10 cellular contexts compared by ENCODE assay signal in genomic region chr4:4866124-4866832, GRCh38. TPM values are rescaled to one million over a fixed set of nuclear protein-coding genes. Genes with fewer than 3 reads are reported as not detected.
DNase-seq lines count a peak whose midpoint lies in the region; ATAC-seq and TF ChIP-seq lines count a peak whose summit lies in the region.
"Had no signal": no experiment of that assay in that cellular context is flagged by ENCODE, and none has a peak within 500 bp of the region (broad histone marks: within the 10 kb centered on the region; RNA-seq: fewer than 3 reads in every experiment).

No MANE protein-coding gene starts in this region.

- ATAC-seq in T-helper 17 cell, result no peak

- H3K4me3 Mint-ChIP-seq in T-helper 17 cell (peak overlapping the region; percentile 43), glutamatergic neuron (ENCODE audit: unreplicated experiment) (peak overlapping the region; percentile 96)

- H3K27me3 ChIP-seq in skeletal muscle tissue (ENCODE audit: control insufficient read depth in 3 of 3, insufficient read depth in 3 of 3, low read length in 3 of 3), result peaks cover 91 to 95% (median 93%) of the 10 kb centered on the region in 3 donors
- H3K27me3 ChIP-seq in thyroid gland, result peaks cover 45% of the 10 kb centered on the region

- peak overlapping the region; percentile 49 to 56 (median 51) for H3K4me3 ChIP-seq in skeletal muscle tissue (ENCODE audit: low read length in 3 of 3)
- no peak overlapping the region for H3K4me3 ChIP-seq in thyroid gland (replicated peaks in 1 of 3)

- intact Hi-C loops in thyroid gland (cut with DNase I), result no loop called here

- 13 to 17% methylated on average over 29 to 39 of the region's 40 CpGs for WGBS in thyroid gland, 2 donors

- peaks cover 18 to 29% (median 24%) of the 10 kb centered on the region in 3 donors for H3K4me1 ChIP-seq in skeletal muscle tissue (ENCODE audit: control insufficient read depth in 3 of 3, insufficient read depth in 3 of 3, low read length in 3 of 3)
- peaks cover 7 to 21% of the 10 kb centered on the region in 2 donors for H3K4me1 ChIP-seq in thyroid gland

- H3K9me3 Mint-ChIP-seq in glutamatergic neuron (ENCODE audit: unreplicated experiment), result peaks cover 12% of the 10 kb centered on the region

- H3K36me3 Mint-ChIP-seq in T-helper 17 cell (ENCODE audit: low read depth) (peaks cover 2% of the 10 kb centered on the region), glutamatergic neuron (ENCODE audit: unreplicated experiment) (peaks cover 4% of the 10 kb centered on the region)

- TF ChIP-seq POLR2A in thyroid gland (IDR thresholded peaks at IDR 0.05), result no peak

- H3K27ac Mint-ChIP-seq in T-helper 17 cell (peak overlapping the region; percentile 80), glutamatergic neuron (ENCODE audit: unreplicated experiment) (no peak overlapping the region)

- TF ChIP-seq CTCF in glutamatergic neuron (IDR thresholded peaks at IDR 0.05; ENCODE audit: partially characterized antibody, unreplicated experiment) (no peak), thyroid gland (IDR thresholded peaks at IDR 0.05) (no peak)

- DNase-seq in NCI-H82 (lab: John Stamatoyannopoulos, UW), result peak; percentile 63
- no peak for DNase-seq in NCI-H82 treated with DMSO at 0.1 percent for 48 hours (lab: John Stamatoyannopoulos, UW; ENCODE audit: unreplicated experiment)
- DNase-seq in T-helper 17 cell, result no peak
- peak; percentile 58 for DNase-seq in glutamatergic neuron
- DNase-seq in thyroid gland, result no peak
- no peak for DNase-seq in GDM1 (lab: John Stamatoyannopoulos, UW)
- no peak for DNase-seq in effector CD4-positive, alpha-beta T cell
- DNase-seq: GOT3, NCI-H187 treated with DMSO at 0.1 percent for 48 hours had no signal

- H3K4me1 Mint-ChIP-seq in T-helper 17 cell (peaks cover 17% of the 10 kb centered on the region), glutamatergic neuron (ENCODE audit: low read depth, unreplicated experiment) (peaks cover 10% of the 10 kb centered on the region)

- H3K27me3 Mint-ChIP-seq in T-helper 17 cell, result peaks cover 71% of the 10 kb centered on the region
- H3K27me3 Mint-ChIP-seq in glutamatergic neuron (ENCODE audit: unreplicated experiment), result peaks cover 44% of the 10 kb centered on the region

- H3K27ac ChIP-seq in skeletal muscle tissue (ENCODE audit: low read depth, low read length) (no peak overlapping the region), thyroid gland (no peak overlapping the region)

- H3K9ac ChIP-seq in skeletal muscle tissue (ENCODE audit: low read depth in 1 of 3, low read length in 3 of 3), result no peak overlapping the region

- H3K9me3 ChIP-seq in T-helper 17 cell (ENCODE audit: control insufficient read depth, low read length, poor library complexity, severe bottlenecking) (no peaks in the 10 kb centered on the region), skeletal muscle tissue (ENCODE audit: control insufficient read depth in 3 of 3, low read length in 3 of 3) (no peaks in the 10 kb centered on the region), thyroid gland (no peaks in the 10 kb centered on the region)

- peaks cover 0 to 4% (median 0%) of the 10 kb centered on the region in 3 donors for H3K36me3 ChIP-seq in skeletal muscle tissue (ENCODE audit: control insufficient read depth in 3 of 3, insufficient read depth in 3 of 3, low read length in 3 of 3)
- no peaks in the 10 kb centered on the region for H3K36me3 ChIP-seq in thyroid gland

RNA-seq across cellular contexts. Expression of gene MSX1, which starts 6.8 kb away (rescaled TPM):
- total RNA-seq in T-helper 17 cell, result not detected
- total RNA-seq in glutamatergic neuron (ENCODE audit: unreplicated experiment), result 0.22 TPM
- total RNA-seq in skeletal muscle tissue, result 1.6 TPM
- total RNA-seq in thyroid gland, result 10 to 100 TPM in 3 of 4 donors, 1 to 10 TPM in 1; 5.0 to 20.8 (median 12.9) TPM

Comparison
In these comparisons a context has a peak if more than half of its experiments do, and no peak if none do; other contexts are left out.
1. DNase-seq: peak in NCI-H82 (single experiment) and glutamatergic neuron (single experiment); none in NCI-H82 treated with DMSO at 0.1 percent for 48 hours (single experiment), T-helper 17 cell (0 of 3), thyroid gland (0 of 2), GDM1 (single experiment) and effector CD4-positive, alpha-beta T cell (single experiment).
2. H3K4me3 ChIP-seq: peak in skeletal muscle tissue (3 of 3); none in thyroid gland (0 of 3).